1 cellular context compared by ENCODE assay signal in the genomic region with DNA sequence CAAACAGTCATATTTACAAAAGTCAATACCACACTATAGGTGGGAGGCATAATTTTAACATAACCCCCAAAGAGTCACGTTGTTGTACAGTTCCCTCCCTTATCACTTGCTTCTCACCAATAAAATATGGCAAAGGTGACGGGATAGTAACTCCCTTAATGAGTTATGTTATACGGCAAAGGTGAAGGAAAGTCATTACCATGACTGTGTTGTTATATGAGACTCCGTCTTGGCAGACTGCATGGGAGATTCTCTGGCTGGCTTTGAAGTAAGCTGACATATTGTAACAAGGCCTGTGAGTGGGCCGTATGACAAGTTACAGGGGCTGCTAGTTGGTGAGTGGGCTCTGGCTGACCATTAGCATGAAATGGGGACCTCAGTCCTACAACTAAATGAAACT.
TF ChIP-seq lines count a peak whose summit lies in the region.

No MANE protein-coding gene starts in this region.

TF ChIP-seq in GM23338, 12 proteins besides CTCF, POLR2A, EP300 and RAD21:
- TF ChIP-seq, protein P1, sequence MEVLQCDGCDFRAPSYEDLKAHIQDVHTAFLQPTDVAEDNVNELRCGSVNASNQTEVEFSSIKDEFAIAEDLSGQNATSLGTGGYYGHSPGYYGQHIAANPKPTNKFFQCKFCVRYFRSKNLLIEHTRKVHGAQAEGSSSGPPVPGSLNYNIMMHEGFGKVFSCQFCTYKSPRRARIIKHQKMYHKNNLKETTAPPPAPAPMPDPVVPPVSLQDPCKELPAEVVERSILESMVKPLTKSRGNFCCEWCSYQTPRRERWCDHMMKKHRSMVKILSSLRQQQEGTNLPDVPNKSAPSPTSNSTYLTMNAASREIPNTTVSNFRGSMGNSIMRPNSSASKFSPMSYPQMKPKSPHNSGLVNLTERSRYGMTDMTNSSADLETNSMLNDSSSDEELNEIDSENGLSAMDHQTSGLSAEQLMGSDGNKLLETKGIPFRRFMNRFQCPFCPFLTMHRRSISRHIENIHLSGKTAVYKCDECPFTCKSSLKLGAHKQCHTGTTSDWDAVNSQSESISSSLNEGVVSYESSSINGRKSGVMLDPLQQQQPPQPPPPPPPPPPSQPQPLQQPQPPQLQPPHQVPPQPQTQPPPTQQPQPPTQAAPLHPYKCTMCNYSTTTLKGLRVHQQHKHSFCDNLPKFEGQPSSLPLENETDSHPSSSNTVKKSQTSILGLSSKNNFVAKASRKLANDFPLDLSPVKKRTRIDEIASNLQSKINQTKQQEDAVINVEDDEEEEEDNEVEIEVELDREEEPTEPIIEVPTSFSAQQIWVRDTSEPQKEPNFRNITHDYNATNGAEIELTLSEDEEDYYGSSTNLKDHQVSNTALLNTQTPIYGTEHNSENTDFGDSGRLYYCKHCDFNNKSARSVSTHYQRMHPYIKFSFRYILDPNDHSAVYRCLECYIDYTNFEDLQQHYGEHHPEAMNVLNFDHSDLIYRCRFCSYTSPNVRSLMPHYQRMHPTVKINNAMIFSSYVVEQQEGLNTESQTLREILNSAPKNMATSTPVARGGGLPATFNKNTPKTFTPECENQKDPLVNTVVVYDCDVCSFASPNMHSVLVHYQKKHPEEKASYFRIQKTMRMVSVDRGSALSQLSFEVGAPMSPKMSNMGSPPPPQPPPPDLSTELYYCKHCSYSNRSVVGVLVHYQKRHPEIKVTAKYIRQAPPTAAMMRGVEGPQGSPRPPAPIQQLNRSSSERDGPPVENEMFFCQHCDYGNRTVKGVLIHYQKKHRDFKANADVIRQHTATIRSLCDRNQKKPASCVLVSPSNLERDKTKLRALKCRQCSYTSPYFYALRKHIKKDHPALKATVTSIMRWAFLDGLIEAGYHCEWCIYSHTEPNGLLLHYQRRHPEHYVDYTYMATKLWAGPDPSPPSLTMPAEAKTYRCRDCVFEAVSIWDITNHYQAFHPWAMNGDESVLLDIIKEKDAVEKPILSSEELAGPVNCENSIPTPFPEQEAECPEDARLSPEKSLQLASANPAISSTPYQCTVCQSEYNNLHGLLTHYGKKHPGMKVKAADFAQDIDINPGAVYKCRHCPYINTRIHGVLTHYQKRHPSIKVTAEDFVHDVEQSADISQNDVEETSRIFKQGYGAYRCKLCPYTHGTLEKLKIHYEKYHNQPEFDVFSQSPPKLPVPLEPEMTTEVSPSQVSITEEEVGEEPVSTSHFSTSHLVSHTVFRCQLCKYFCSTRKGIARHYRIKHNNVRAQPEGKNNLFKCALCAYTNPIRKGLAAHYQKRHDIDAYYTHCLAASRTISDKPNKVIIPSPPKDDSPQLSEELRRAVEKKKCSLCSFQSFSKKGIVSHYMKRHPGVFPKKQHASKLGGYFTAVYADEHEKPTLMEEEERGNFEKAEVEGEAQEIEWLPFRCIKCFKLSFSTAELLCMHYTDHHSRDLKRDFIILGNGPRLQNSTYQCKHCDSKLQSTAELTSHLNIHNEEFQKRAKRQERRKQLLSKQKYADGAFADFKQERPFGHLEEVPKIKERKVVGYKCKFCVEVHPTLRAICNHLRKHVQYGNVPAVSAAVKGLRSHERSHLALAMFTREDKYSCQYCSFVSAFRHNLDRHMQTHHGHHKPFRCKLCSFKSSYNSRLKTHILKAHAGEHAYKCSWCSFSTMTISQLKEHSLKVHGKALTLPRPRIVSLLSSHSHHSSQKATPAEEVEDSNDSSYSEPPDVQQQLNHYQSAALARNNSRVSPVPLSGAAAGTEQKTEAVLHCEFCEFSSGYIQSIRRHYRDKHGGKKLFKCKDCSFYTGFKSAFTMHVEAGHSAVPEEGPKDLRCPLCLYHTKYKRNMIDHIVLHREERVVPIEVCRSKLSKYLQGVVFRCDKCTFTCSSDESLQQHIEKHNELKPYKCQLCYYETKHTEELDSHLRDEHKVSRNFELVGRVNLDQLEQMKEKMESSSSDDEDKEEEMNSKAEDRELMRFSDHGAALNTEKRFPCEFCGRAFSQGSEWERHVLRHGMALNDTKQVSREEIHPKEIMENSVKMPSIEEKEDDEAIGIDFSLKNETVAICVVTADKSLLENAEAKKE (CRISPR knock-in tag; IDR thresholded peaks at IDR 0.05) = no peak
- TF ChIP-seq ZNF331 (CRISPR knock-in tag; IDR thresholded peaks at IDR 0.05; ENCODE audit: low read depth) (no peak), EZH2 (IDR thresholded peaks at IDR 0.05; ENCODE audit: low read depth, unreplicated experiment) (no peak), NANOG (IDR thresholded peaks at IDR 0.05; ENCODE audit: borderline replicate concordance) (no peak), ZNF114 (CRISPR knock-in tag; IDR thresholded peaks at IDR 0.05) (no peak), POLR2AphosphoS5 (IDR thresholded peaks at IDR 0.05; ENCODE audit: low read depth) (no peak), JUNB (IDR thresholded peaks at IDR 0.05; ENCODE audit: unreplicated experiment) (no peak), EZH2phosphoT487 (IDR thresholded peaks at IDR 0.05; ENCODE audit: unreplicated experiment) (no peak), STAT1 (IDR thresholded peaks at IDR 0.05; ENCODE audit: unreplicated experiment) (no peak), CREB1 (CRISPR knock-in tag; IDR thresholded peaks at IDR 0.05; ENCODE audit: low read depth) (no peak)
- TF ChIP-seq, protein P2, sequence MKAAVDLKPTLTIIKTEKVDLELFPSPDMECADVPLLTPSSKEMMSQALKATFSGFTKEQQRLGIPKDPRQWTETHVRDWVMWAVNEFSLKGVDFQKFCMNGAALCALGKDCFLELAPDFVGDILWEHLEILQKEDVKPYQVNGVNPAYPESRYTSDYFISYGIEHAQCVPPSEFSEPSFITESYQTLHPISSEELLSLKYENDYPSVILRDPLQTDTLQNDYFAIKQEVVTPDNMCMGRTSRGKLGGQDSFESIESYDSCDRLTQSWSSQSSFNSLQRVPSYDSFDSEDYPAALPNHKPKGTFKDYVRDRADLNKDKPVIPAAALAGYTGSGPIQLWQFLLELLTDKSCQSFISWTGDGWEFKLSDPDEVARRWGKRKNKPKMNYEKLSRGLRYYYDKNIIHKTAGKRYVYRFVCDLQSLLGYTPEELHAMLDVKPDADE (IDR thresholded peaks at IDR 0.05) = no peak
- TF ChIP-seq, protein P3, sequence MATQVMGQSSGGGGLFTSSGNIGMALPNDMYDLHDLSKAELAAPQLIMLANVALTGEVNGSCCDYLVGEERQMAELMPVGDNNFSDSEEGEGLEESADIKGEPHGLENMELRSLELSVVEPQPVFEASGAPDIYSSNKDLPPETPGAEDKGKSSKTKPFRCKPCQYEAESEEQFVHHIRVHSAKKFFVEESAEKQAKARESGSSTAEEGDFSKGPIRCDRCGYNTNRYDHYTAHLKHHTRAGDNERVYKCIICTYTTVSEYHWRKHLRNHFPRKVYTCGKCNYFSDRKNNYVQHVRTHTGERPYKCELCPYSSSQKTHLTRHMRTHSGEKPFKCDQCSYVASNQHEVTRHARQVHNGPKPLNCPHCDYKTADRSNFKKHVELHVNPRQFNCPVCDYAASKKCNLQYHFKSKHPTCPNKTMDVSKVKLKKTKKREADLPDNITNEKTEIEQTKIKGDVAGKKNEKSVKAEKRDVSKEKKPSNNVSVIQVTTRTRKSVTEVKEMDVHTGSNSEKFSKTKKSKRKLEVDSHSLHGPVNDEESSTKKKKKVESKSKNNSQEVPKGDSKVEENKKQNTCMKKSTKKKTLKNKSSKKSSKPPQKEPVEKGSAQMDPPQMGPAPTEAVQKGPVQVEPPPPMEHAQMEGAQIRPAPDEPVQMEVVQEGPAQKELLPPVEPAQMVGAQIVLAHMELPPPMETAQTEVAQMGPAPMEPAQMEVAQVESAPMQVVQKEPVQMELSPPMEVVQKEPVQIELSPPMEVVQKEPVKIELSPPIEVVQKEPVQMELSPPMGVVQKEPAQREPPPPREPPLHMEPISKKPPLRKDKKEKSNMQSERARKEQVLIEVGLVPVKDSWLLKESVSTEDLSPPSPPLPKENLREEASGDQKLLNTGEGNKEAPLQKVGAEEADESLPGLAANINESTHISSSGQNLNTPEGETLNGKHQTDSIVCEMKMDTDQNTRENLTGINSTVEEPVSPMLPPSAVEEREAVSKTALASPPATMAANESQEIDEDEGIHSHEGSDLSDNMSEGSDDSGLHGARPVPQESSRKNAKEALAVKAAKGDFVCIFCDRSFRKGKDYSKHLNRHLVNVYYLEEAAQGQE (IDR thresholded peaks at IDR 0.05; ENCODE audit: unreplicated experiment) = no peak
